ENCODE assay signal across 26 cellular contexts in the genomic region with DNA sequence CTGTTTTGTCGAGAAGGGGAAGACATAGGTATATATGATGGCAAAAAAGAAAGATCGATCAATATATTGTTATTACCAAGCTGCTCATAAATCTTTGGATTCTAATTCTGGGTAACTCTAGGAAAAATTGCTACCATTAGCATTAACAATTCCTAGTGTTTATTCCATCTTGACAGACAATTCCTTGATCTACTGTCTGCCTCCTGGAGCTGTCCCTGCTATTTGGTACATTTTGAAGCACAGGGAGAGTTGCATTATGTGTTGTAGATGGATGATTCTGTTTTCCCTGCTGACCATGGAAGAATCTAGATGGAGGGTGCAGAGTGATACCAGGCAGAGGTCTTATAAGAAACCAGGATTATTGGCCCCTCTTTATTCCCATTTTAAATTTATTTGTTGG.
"Had no signal": no experiment of that assay in that cellular context is flagged by ENCODE, and none has a peak within 500 bp of the region (broad histone marks: within the 10 kb centered on the region; RNA-seq: fewer than 3 reads in every experiment).

No MANE protein-coding gene starts in this region.

- H3K4me3 Mint-ChIP-seq: dendritic cell treated with granulocyte-macrophage colony-stimulating factor and Interleukin-4, amounts not matched to agents 40 ng/mL and 50 ng/mL, for 4 days; effector memory CD8-positive, alpha-beta T cell; endodermal cell had no signal

- H3K79me2 ChIP-seq: hepatocyte had no signal

- H2AFZ ChIP-seq: hepatocyte had no signal

- H3K9me3 ChIP-seq: colonic mucosa, esophagus muscularis mucosa, esophagus squamous epithelium, gastrocnemius medialis, gastroesophageal sphincter, heart left ventricle, heart right ventricle had no signal

- DNase-seq: colonic mucosa; cortex of kidney; dermis blood vessel endothelial cell; dorsolateral prefrontal cortex; effector CD4-positive, alpha-beta T cell; effector CD8-positive, alpha-beta T cell; effector memory CD4-positive, alpha-beta T cell; effector memory CD8-positive, alpha-beta T cell; endodermal cell; erythroblast; esophagus squamous epithelium; foreskin fibroblast; foreskin keratinocyte; foreskin melanocyte; gastrocnemius medialis; glutamatergic neuron; head of caudate nucleus; heart left ventricle; heart right ventricle had no signal

- H3K9me3 Mint-ChIP-seq: dendritic cell treated with granulocyte-macrophage colony-stimulating factor and Interleukin-4, amounts not matched to agents 40 ng/mL and 50 ng/mL, for 4 days; effector memory CD8-positive, alpha-beta T cell; endodermal cell had no signal

- H3K36me3 ChIP-seq: colonic mucosa, esophagus muscularis mucosa, esophagus squamous epithelium, gastrocnemius medialis, gastroesophageal sphincter, heart left ventricle, heart right ventricle had no signal

- H3K4me2 ChIP-seq: hepatocyte had no signal

- H3K4me3 ChIP-seq: colonic mucosa, coronary artery, dorsolateral prefrontal cortex, esophagus muscularis mucosa, esophagus squamous epithelium, gastrocnemius medialis, gastroesophageal sphincter, heart left ventricle, heart right ventricle, hepatocyte had no signal

- H3K27me3 ChIP-seq: colonic mucosa had no signal

- H3K27ac Mint-ChIP-seq: dendritic cell treated with granulocyte-macrophage colony-stimulating factor and Interleukin-4, amounts not matched to agents 40 ng/mL and 50 ng/mL, for 4 days; effector memory CD8-positive, alpha-beta T cell; endodermal cell had no signal

- H3K27ac ChIP-seq: colonic mucosa, coronary artery, dorsolateral prefrontal cortex, epithelial cell of prostate, esophagus muscularis mucosa, esophagus squamous epithelium, foreskin keratinocyte, gastrocnemius medialis, gastroesophageal sphincter, heart left ventricle, heart right ventricle, hepatocyte had no signal

- ATAC-seq: effector memory CD8-positive, alpha-beta T cell; esophagus mucosa; foreskin keratinocyte; gastrocnemius medialis; gastroesophageal sphincter; heart left ventricle; heart right ventricle had no signal

- H3K4me1 ChIP-seq: colonic mucosa, esophagus muscularis mucosa, gastrocnemius medialis, gastroesophageal sphincter, heart left ventricle, heart right ventricle had no signal
